Comparison of ENCODE assay signal across 16 cellular contexts in genomic region chr5:16582081-16582480, GRCh38.
DNase-seq lines count a peak whose midpoint lies in the region; ATAC-seq and TF ChIP-seq lines count a peak whose summit lies in the region.
"Had no signal": no experiment of that assay in that cellular context is flagged by ENCODE, and none has a peak within 500 bp of the region (broad histone marks: within the 10 kb centered on the region; RNA-seq: fewer than 3 reads in every experiment).

No MANE protein-coding gene starts in this region.

- POLR2A ChIA-PET in RWPE1 (lab: Yijun Ruan, JAX; ENCODE audit: low non-redundant PET): no interaction called here

- CTCF ChIA-PET in RWPE1 (lab: Yijun Ruan, JAX): no interaction called here

- TF ChIP-seq CTCF in RWPE1 (conservative IDR thresholded peaks at IDR 0.05; ENCODE audit: low read depth) (no peak), fibroblast of mammary gland (conservative IDR thresholded peaks at IDR 0.05; ENCODE audit: control insufficient read depth, insufficient read depth, low read depth, low read length) (no peak)

- ATAC-seq in HG03521 (IDR thresholded peaks at IDR 0.05; ENCODE audit: unreplicated experiment) (no peak), GM21576 (IDR thresholded peaks at IDR 0.05; ENCODE audit: unreplicated experiment) (no peak)

- H3K27ac ChIP-seq in RWPE1: no peak overlapping the region

- no peak overlapping the region for H3K4me3 ChIP-seq in fibroblast of mammary gland (ENCODE audit: control insufficient read depth, low read depth, low read length)

- peak; percentile 47 for DNase-seq in ELR (ENCODE audit: low read depth)
- DNase-seq in HPDE6-E6E7 (ENCODE audit: extremely low spot score): peak; percentile 41
- DNase-seq in RWPE1 (ENCODE audit: low spot score): peak; percentile 29
- peak; percentile 16 for DNase-seq in fibroblast of mammary gland (ENCODE audit: low read depth)
- no peak for DNase-seq in DMS153 treated with DMSO at 0.1 percent for 48 hours (lab: John Stamatoyannopoulos, UW; ENCODE audit: unreplicated experiment)
- DNase-seq: BE2C, DMS79, NCI-H1694 treated with DMSO at 0.1 percent for 48 hours, NCI-H2081 treated with DMSO at 0.1 percent for 48 hours, NCI-H446, NCI-H526, RPMI8226, SIG-M5, SK-N-SH had no signal
